10 cellular contexts compared by ENCODE assay signal in the genomic region with DNA sequence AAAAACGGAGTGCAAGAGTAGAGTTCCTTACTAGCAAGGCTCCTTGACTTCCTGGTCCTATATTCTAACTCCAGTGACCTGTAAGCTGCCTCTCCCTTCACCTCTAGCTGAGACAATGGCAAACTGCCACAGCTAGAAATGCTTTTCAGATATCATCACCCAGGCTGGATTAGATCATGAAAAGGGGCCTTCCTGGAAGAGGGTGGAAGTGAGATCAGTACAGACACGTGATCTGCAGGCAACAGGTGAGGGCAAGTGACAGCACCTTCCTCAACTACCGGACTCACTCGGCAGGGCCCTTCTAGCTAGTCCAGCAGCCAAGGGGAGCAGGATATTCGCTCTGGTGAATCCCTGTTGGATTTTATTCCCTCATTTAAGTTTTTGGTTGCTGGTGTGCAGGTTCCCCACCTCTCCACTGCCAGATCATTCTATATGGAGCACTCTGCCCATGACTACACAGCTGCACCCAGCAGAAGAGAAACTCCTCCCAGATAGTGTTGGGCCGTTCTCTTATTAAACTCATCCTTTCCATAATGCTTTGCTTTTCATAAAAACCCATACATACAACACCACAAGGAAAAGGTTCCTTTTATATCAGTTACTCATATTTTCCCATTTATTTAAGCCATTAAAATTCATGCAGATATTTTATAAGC. TPM values are rescaled to one million over a fixed set of nuclear protein-coding genes. Genes with fewer than 3 reads are reported as not detected.
DNase-seq lines count a peak whose midpoint lies in the region; ATAC-seq and TF ChIP-seq lines count a peak whose summit lies in the region.
"Had no signal": no experiment of that assay in that cellular context is flagged by ENCODE, and none has a peak within 500 bp of the region (broad histone marks: within the 10 kb centered on the region; RNA-seq: fewer than 3 reads in every experiment).

No MANE protein-coding gene starts in this region.

- no peak overlapping the region for H2BK5ac ChIP-seq in mesendoderm (ENCODE audit: low read length)

- H3K27me3 ChIP-seq in mesendoderm (ENCODE audit: insufficient read depth, low read length, poor library complexity), result no peaks in the 10 kb centered on the region

- no CpG with 5 or more reads among the region's 6 CpGs for WGBS in mesendoderm (ENCODE audit: extremely low coverage, insufficient coverage, low lambda C conversion rate)

- TSS peak; percentile 97 for BruUV-seq in MCF 10A (replicated peaks; lab: Mats Ljungman, UMichigan)

- peaks cover 48% of the 10 kb centered on the region for H3K4me1 Mint-ChIP-seq in MCF 10A (ENCODE audit: insufficient read depth, unreplicated experiment)

- no peak overlapping the region for H3K56ac ChIP-seq in mesendoderm (ENCODE audit: low read length)

- H3K18ac ChIP-seq in mesendoderm (ENCODE audit: low read length), result no peak overlapping the region

- no peak overlapping the region for H3K4ac ChIP-seq in mesendoderm (ENCODE audit: low read depth, low read length)

- no peak overlapping the region for H2AK5ac ChIP-seq in mesendoderm (ENCODE audit: low read length)

- H2BK120ac ChIP-seq in mesendoderm (ENCODE audit: low read depth, low read length), result no peak overlapping the region

- no peaks in the 10 kb centered on the region for H3K36me3 ChIP-seq in mesendoderm (ENCODE audit: control insufficient read depth, insufficient read depth, low read length)

- ATAC-seq in GM18873 (IDR thresholded peaks at IDR 0.05; ENCODE audit: low FRiP score, unreplicated experiment), result no peak
- no peak for ATAC-seq in HG02981 (IDR thresholded peaks at IDR 0.05; ENCODE audit: unreplicated experiment)

- peak overlapping the region; percentile 16 for H3K4me3 Mint-ChIP-seq in MCF 10A (ENCODE audit: unreplicated experiment)

- peak; percentile 97 for DNase-seq in HT1080 (ENCODE audit: low read depth)
- peak; percentile 94 for DNase-seq in MCF 10A (ENCODE audit: unreplicated experiment)
- DNase-seq in mesendoderm, result peak; percentile 85
- DNase-seq in NCI-H345 treated with DMSO at 0.1 percent for 48 hours (lab: John Stamatoyannopoulos, UW; ENCODE audit: unreplicated experiment), result no peak
- no peak for DNase-seq in HEK293T (ENCODE audit: extremely low spot score)
- DNase-seq: stimulated activated naive CD4-positive, alpha-beta T cell had no signal

- POLR2A ChIA-PET in MCF 10A (lab: Yijun Ruan, JAX) (interaction anchor here (0.5 to 12.9 kb wide), 23 partner anchors 8 to 767 kb away, joined by 3 to 468 read pairs (median 5); partner anchors contain the start of genes CEP250, EDEM2, EIF6 and MMP24OS), HEK293T (lab: Yijun Ruan, JAX) (interaction anchor here (1.0 to 2.2 kb wide), 4 partner anchors 10 to 136 kb away, joined by 4 to 14 read pairs (median 6); partner anchors contain the start of genes CEP250 and EIF6)

- no peak overlapping the region for H3K23ac ChIP-seq in mesendoderm (ENCODE audit: low read length)

- peaks cover 19% of the 10 kb centered on the region for H3K36me3 Mint-ChIP-seq in MCF 10A (ENCODE audit: insufficient read depth, unreplicated experiment)

- no peak overlapping the region for H3K4me3 ChIP-seq in mesendoderm (ENCODE audit: low read length)

- H3K27ac ChIP-seq in 22Rv1 (peak overlapping the region; percentile 74), mesendoderm (ENCODE audit: low read depth, low read length) (no peak overlapping the region)

- H3K4me2 ChIP-seq in mesendoderm (ENCODE audit: low read length), result no peak overlapping the region

- H3K27me3 Mint-ChIP-seq in MCF 10A (ENCODE audit: insufficient read depth, unreplicated experiment), result no peaks in the 10 kb centered on the region

- CTCF ChIA-PET in MCF 10A (lab: Yijun Ruan, JAX), result interaction anchor here (0.6 to 8.3 kb wide), 7 partner anchors 12 to 254 kb away, joined by 3 to 163 read pairs (median 4); partner anchors contain the start of gene GDF5
- CTCF ChIA-PET in HEK293T (lab: Yijun Ruan, JAX), result interaction anchor here (0.6 to 3.7 kb wide), 4 partner anchors 12 to 225 kb away, joined by 3 to 27 read pairs (median 11); no protein-coding TSS in a partner anchor

- TF ChIP-seq CTCF in 22Rv1 (IDR thresholded peaks at IDR 0.05) (no peak), MCF 10A (IDR thresholded peaks at IDR 0.05; ENCODE audit: unreplicated experiment) (no peak)

- no peak overlapping the region for H2BK15ac ChIP-seq in mesendoderm (replicated peaks; ENCODE audit: low read depth)

- no peaks in the 10 kb centered on the region for H3K9me3 Mint-ChIP-seq in MCF 10A (ENCODE audit: unreplicated experiment)

- H3K79me2 ChIP-seq in mesendoderm (ENCODE audit: control insufficient read depth, insufficient read depth, low read length), result no peaks in the 10 kb centered on the region

- no peaks in the 10 kb centered on the region for H3K79me1 ChIP-seq in mesendoderm (ENCODE audit: low read length)

- no peak overlapping the region for H4K8ac ChIP-seq in mesendoderm (ENCODE audit: low read depth, low read length)

- H4K5ac ChIP-seq in mesendoderm (ENCODE audit: low read length), result no peak overlapping the region

- no peak overlapping the region for H3K9ac ChIP-seq in mesendoderm (ENCODE audit: low read length)

- intact Hi-C loops in MCF 10A (cut with micrococcal nuclease), result no loop called here

- peak overlapping the region; percentile 87 for H3K27ac Mint-ChIP-seq in MCF 10A (ENCODE audit: low read depth, unreplicated experiment)

- no peaks in the 10 kb centered on the region for H3K4me1 ChIP-seq in mesendoderm (ENCODE audit: control insufficient read depth, low read depth, low read length)

TF ChIP-seq in HEK293T, 16 proteins besides CTCF, POLR2A, EP300 and RAD21:
- TF ChIP-seq ZNF384 (IDR thresholded peaks at IDR 0.05) (no peak), HDGF (IDR thresholded peaks at IDR 0.05; ENCODE audit: borderline replicate concordance) (no peak), ARNT (IDR thresholded peaks at IDR 0.05) (no peak)

RNA-seq across cellular contexts. Expression of gene FAM83C, which starts 26.4 kb away (rescaled TPM):
- total RNA-seq in HT1080 (2014; rRNA removed; shearing (Covaris generic)), result not detected in 2 replicates
- 0.02 TPM in 1 of 2 replicates, not detected in the other for polyA plus RNA-seq in HT1080 (2015; cell fraction: cytosol; rRNA removed)
- 0.05 TPM in 1 of 2 replicates, not detected in the other for polyA plus RNA-seq in HT1080 (2015; cell fraction: nucleus; rRNA removed)
- not detected in 2 replicates for total RNA-seq in MCF 10A (2022)
- 0.03 TPM for polyA plus RNA-seq in mesendoderm (2013, experiment 1 of 2)
- 0.01 TPM for polyA plus RNA-seq in mesendoderm (2013, experiment 2 of 2)
- total RNA-seq: G401 had no signal

RNA-seq across cellular contexts. Expression of gene EIF6, which starts 34.1 kb away (rescaled TPM):
- 516 and 620 TPM in 2 replicates for total RNA-seq in HT1080 (2014; rRNA removed; shearing (Covaris generic))
- 246 and 320 TPM in 2 replicates for polyA plus RNA-seq in HT1080 (2015; cell fraction: cytosol; rRNA removed)
- polyA plus RNA-seq in HT1080 (2015; cell fraction: nucleus; rRNA removed), result 273 and 299 TPM in 2 replicates
- 322 and 354 TPM in 2 replicates for total RNA-seq in MCF 10A (2022)
- 164 TPM for polyA plus RNA-seq in mesendoderm (2013, experiment 1 of 2)
- polyA plus RNA-seq in mesendoderm (2013, experiment 2 of 2), result 168 TPM

RNA-seq across cellular contexts. Expression of gene MMP24OS, which starts 40.7 kb away (rescaled TPM):
- total RNA-seq in HT1080 (2014; rRNA removed; shearing (Covaris generic)), result 26.4 and 38.1 TPM in 2 replicates
- polyA plus RNA-seq in HT1080 (2015; cell fraction: cytosol; rRNA removed), result 48.7 and 61.6 TPM in 2 replicates
- 43.3 and 52.6 TPM in 2 replicates for polyA plus RNA-seq in HT1080 (2015; cell fraction: nucleus; rRNA removed)
- total RNA-seq in MCF 10A (2022), result 43.2 and 52.2 TPM in 2 replicates
- 13.0 TPM for polyA plus RNA-seq in mesendoderm (2013, experiment 1 of 2)
- 12.7 TPM for polyA plus RNA-seq in mesendoderm (2013, experiment 2 of 2)

Comparison
In these comparisons a context has a peak if more than half of its experiments do, and no peak if none do; other contexts are left out.
1. DNase-seq: peak in HT1080 (single experiment), MCF 10A (single experiment) and mesendoderm (single experiment); none in NCI-H345 treated with DMSO at 0.1 percent for 48 hours (single experiment) and HEK293T (single experiment).